8 cellular contexts compared by ENCODE assay signal in genomic region chr12:40226652-40227051, GRCh38. TPM values are rescaled to one million over a fixed set of nuclear protein-coding genes. Genes with fewer than 3 reads are reported as not detected.
DNase-seq lines count a peak whose midpoint lies in the region; ATAC-seq and TF ChIP-seq lines count a peak whose summit lies in the region.

No MANE protein-coding gene starts in this region.

- ATAC-seq in GM18907 (IDR thresholded peaks at IDR 0.05; ENCODE audit: unreplicated experiment) (peak; percentile 31), GM21723 (IDR thresholded peaks at IDR 0.05; ENCODE audit: unreplicated experiment) (no peak)

- peaks cover 4% of the 10 kb centered on the region for H3K4me1 ChIP-seq in fibroblast of lung (ENCODE audit: control insufficient read depth, extremely low read depth, insufficient read depth, low read length)
- peaks cover 28% of the 10 kb centered on the region for H3K4me1 ChIP-seq in skeletal muscle satellite cell (ENCODE audit: control insufficient read depth, insufficient read depth, low read length)

- no peaks in the 10 kb centered on the region for H3K27me3 ChIP-seq in fibroblast of lung (ENCODE audit: control insufficient read depth, insufficient read depth, low read length)
- no peaks in the 10 kb centered on the region for H3K27me3 ChIP-seq in skeletal muscle satellite cell (ENCODE audit: control insufficient read depth, insufficient read depth, low read length)

- peak overlapping the region; percentile 55 for H3K27ac ChIP-seq in fibroblast of lung (ENCODE audit: insufficient read depth, low read length)

- H4K20me1 ChIP-seq in fibroblast of lung (ENCODE audit: control insufficient read depth, extremely low read depth, insufficient read depth, low read length) = no peaks in the 10 kb centered on the region

- H2AFZ ChIP-seq in fibroblast of lung (ENCODE audit: low read length) = peak overlapping the region; percentile 80

- no peak overlapping the region for H3K9ac ChIP-seq in fibroblast of lung (ENCODE audit: insufficient read depth, low read length)
- peak overlapping the region; percentile 27 for H3K9ac ChIP-seq in skeletal muscle satellite cell (ENCODE audit: low read depth, low read length)

- TF ChIP-seq CTCF in fibroblast of lung (conservative IDR thresholded peaks at IDR 0.05 in 1 of 2, IDR thresholded peaks at IDR 0.05 in 1 of 2; ENCODE audit: low read depth in 1 of 2, low read length in 2 of 2) = no peak

- H3K4me3 ChIP-seq in fibroblast of lung (replicated peaks in 1 of 4; ENCODE audit: control extremely low read depth in 1 of 4, insufficient read depth in 1 of 4, low read depth in 3 of 4, low read length in 4 of 4) = peak overlapping the region in 3 of 4 experiments; percentile 24 to 81 (median 74)
- peak overlapping the region; percentile 81 for H3K4me3 ChIP-seq in skeletal muscle satellite cell (ENCODE audit: low read length)

- H3K36me3 ChIP-seq in fibroblast of lung (ENCODE audit: control insufficient read depth, insufficient read depth, low read length) (no peaks in the 10 kb centered on the region), skeletal muscle satellite cell (ENCODE audit: insufficient read depth, low read length) (no peaks in the 10 kb centered on the region)

- no peaks in the 10 kb centered on the region for H3K9me3 ChIP-seq in fibroblast of lung (ENCODE audit: control insufficient read depth, insufficient read depth, low read depth, low read length)
- H3K9me3 ChIP-seq in skeletal muscle satellite cell (replicated peaks; ENCODE audit: low read length) = no peaks in the 10 kb centered on the region

- DNase-seq in NCI-H446 treated with DMSO at 0.1 percent for 48 hours (lab: John Stamatoyannopoulos, UW) (peak; percentile 42), fibroblast of lung (ENCODE audit: low read depth in 2 of 2) (peak; percentile 77 to 90), NCI-H1092 (lab: John Stamatoyannopoulos, UW) (no peak), activated gamma-delta T cell (lab: John Stamatoyannopoulos, UW) (no peak), NCI-H82 (lab: John Stamatoyannopoulos, UW) (no peak)

- H3K4me2 ChIP-seq in fibroblast of lung (ENCODE audit: extremely low read depth, insufficient read depth, low read length) = peak overlapping the region; percentile 94
- H3K4me2 ChIP-seq in skeletal muscle satellite cell (ENCODE audit: low read length) = peak overlapping the region; percentile 94

- no peaks in the 10 kb centered on the region for H3K79me2 ChIP-seq in fibroblast of lung (ENCODE audit: control insufficient read depth, insufficient read depth, low read length)

RNA-seq across cellular contexts. Expression of gene LRRK2, which starts 1.9 kb away (rescaled TPM):
- 10.8 and 14.0 TPM in 2 replicates for total RNA-seq in fibroblast of lung
- 2.2 and 2.9 TPM in 2 replicates for polyA plus RNA-seq in fibroblast of lung
- polyA plus RNA-seq in fibroblast of lung (2012) = 1.7 and 2.0 TPM in 2 replicates
- 0.59 and 2.1 TPM in 2 replicates for polyA minus RNA-seq in fibroblast of lung (ENCODE audit: low replicate concordance)
- 1.7 and 4.8 TPM in 2 replicates for total RNA-seq in skeletal muscle satellite cell (2012; rRNA removed)

Comparison
In these comparisons a context has a peak if more than half of its experiments do, and no peak if none do; other contexts are left out.
1. DNase-seq: peak in NCI-H446 treated with DMSO at 0.1 percent for 48 hours (single experiment) and fibroblast of lung (2 of 2); none in NCI-H1092 (single experiment), activated gamma-delta T cell (single experiment) and NCI-H82 (single experiment).